In the genomic region with DNA sequence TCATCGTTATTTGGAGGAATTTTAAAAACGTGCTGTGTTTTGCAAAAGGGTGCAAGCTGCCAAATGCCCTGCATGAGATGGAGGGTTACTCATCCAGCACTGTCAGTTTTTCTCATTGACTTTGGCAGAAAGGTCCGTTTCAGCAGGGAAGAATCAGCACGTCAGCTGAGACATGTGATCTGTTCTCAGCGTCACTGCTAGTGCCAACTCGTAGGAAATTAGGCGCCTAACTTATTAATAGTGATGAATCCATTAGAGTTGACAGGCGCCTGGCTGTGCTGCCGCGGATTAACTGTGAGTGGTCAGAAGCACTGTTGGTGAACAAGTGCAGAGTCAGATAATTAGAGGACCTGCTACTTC, we compare ENCODE assay signal across 13 cellular contexts.
DNase-seq lines count a peak whose midpoint lies in the region; ATAC-seq and TF ChIP-seq lines count a peak whose summit lies in the region.
"Had no signal": no experiment of that assay in that cellular context is flagged by ENCODE, and none has a peak within 500 bp of the region (broad histone marks: within the 10 kb centered on the region; RNA-seq: fewer than 3 reads in every experiment).

No MANE protein-coding gene starts in this region.

- TF ChIP-seq CTCF in WI38 (IDR thresholded peaks at IDR 0.05; ENCODE audit: low read depth, low read length) (no peak), transverse colon (IDR thresholded peaks at IDR 0.05) (no peak)

- H3K36me3 ChIP-seq in effector memory CD4-positive, alpha-beta T cell (ENCODE audit: control insufficient read depth, insufficient read depth, low read length) = no peaks in the 10 kb centered on the region
- no peaks in the 10 kb centered on the region for H3K36me3 ChIP-seq in transverse colon
- H3K36me3 ChIP-seq: spleen, stomach had no signal

- TF ChIP-seq POLR2A in transverse colon (IDR thresholded peaks at IDR 0.05) = no peak

- peak; percentile 87 for ATAC-seq in sciatic nerve
- no peak for ATAC-seq in GM18870 (IDR thresholded peaks at IDR 0.05; ENCODE audit: unreplicated experiment)
- ATAC-seq: body of pancreas had no signal

- H3K4me3 ChIP-seq in WI38 (ENCODE audit: low read depth, low read length) (0 out of 2 replicates have a peak overlapping the region, but pooled peaks have one; percentile 9), transverse colon (no peak overlapping the region)
- no peak overlapping the region for H3K4me3 ChIP-seq in effector memory CD4-positive, alpha-beta T cell (ENCODE audit: insufficient read depth, low read depth, low read length, poor library complexity, severe bottlenecking)
- H3K4me3 ChIP-seq: body of pancreas, spleen, stomach had no signal

- no peaks in the 10 kb centered on the region for H3K4me1 ChIP-seq in effector memory CD4-positive, alpha-beta T cell (ENCODE audit: control insufficient read depth, insufficient read depth, low read length, poor library complexity, severe bottlenecking)
- no peaks in the 10 kb centered on the region for H3K4me1 ChIP-seq in transverse colon
- H3K4me1 ChIP-seq: body of pancreas, spleen had no signal

- DNase-seq in GM04504 (ENCODE audit: low read depth) = peak; percentile 81
- peak; percentile 59 for DNase-seq in globus pallidus (ENCODE audit: low spot score)
- DNase-seq in sciatic nerve (ENCODE audit: low spot score) = no peak
- no peak for DNase-seq in effector memory CD4-positive, alpha-beta T cell
- no peak for DNase-seq in NCI-H345 treated with DMSO at 0.1 percent for 48 hours (lab: John Stamatoyannopoulos, UW; ENCODE audit: unreplicated experiment)
- no peak for DNase-seq in transverse colon
- DNase-seq: activated CD8-positive, alpha-beta memory T cell treated with anti-CD3 and anti-CD28 coated beads for 24 hours; MV-4-11; spleen; stomach had no signal

- no peaks in the 10 kb centered on the region for H3K27me3 ChIP-seq in effector memory CD4-positive, alpha-beta T cell (replicated peaks; ENCODE audit: control insufficient read depth, insufficient read depth, low read length, poor library complexity, severe bottlenecking)
- H3K27me3 ChIP-seq in transverse colon = no peaks in the 10 kb centered on the region
- H3K27me3 ChIP-seq: body of pancreas, stomach had no signal

- no peak overlapping the region for H3K27ac ChIP-seq in effector memory CD4-positive, alpha-beta T cell (ENCODE audit: insufficient read depth, low read length, poor library complexity, severe bottlenecking)
- H3K27ac ChIP-seq in transverse colon = no peak overlapping the region
- H3K27ac ChIP-seq: spleen had no signal

- WGBS in transverse colon (ENCODE audit: low coverage in 1 of 2), 2 donors = 63 to 64% methylated on average over 10 of the region's 10 CpGs

- in situ Hi-C loops in transverse colon (cut with MboI; ENCODE audit: low pct_ligation_motif_present in 1 of 4, low pct_unique_long_range_greater_than_20kb in 1 of 4, low sequenced_read_pairs in 3 of 4) = no loop called here

- no peaks in the 10 kb centered on the region for H3K9me3 ChIP-seq in effector memory CD4-positive, alpha-beta T cell (ENCODE audit: control insufficient read depth, low read length)
- H3K9me3 ChIP-seq in transverse colon = peaks cover 7 to 8% of the 10 kb centered on the region in 2 donors
- H3K9me3 ChIP-seq: body of pancreas had no signal

- intact Hi-C loops in sciatic nerve (cut with DNase I) = no loop called here
- intact Hi-C loops in transverse colon (cut with DNase I; ENCODE audit: low total_unique reads) = no loop called here

- no peak for TF ChIP-seq EP300 in transverse colon (IDR thresholded peaks at IDR 0.05; ENCODE audit: low read depth)

Comparison
In these comparisons a context has a peak if more than half of its experiments do, and no peak if none do; other contexts are left out.
1. DNase-seq: peak in GM04504 (single experiment) and globus pallidus (single experiment); none in sciatic nerve (single experiment), effector memory CD4-positive, alpha-beta T cell (0 of 3), NCI-H345 treated with DMSO at 0.1 percent for 48 hours (single experiment) and transverse colon (single experiment).